ENCODE assay signal across 16 cellular contexts in genomic region chr4:141815646-141816045, GRCh38.
DNase-seq lines count a peak whose midpoint lies in the region; ATAC-seq and TF ChIP-seq lines count a peak whose summit lies in the region.
"Had no signal": no experiment of that assay in that cellular context is flagged by ENCODE, and none has a peak within 500 bp of the region (broad histone marks: within the 10 kb centered on the region; RNA-seq: fewer than 3 reads in every experiment).

No MANE protein-coding gene starts in this region.

- peaks cover 6% of the 10 kb centered on the region for H3K9me3 Mint-ChIP-seq in chondrocyte (ENCODE audit: low read depth)
- H3K9me3 Mint-ChIP-seq in activated CD8-positive, alpha-beta T cell treated with anti-CD3 and anti-CD28 coated beads for 36 hours, result no peaks in the 10 kb centered on the region
- H3K9me3 Mint-ChIP-seq: CD4-positive, alpha-beta T cell had no signal

- peak; percentile 82 for DNase-seq in NCI-H82 (lab: John Stamatoyannopoulos, UW)
- DNase-seq in chondrocyte (ENCODE audit: low spot score), result peak; percentile 24
- peak; percentile 24 for DNase-seq in myocyte (ENCODE audit: low read depth)
- no peak for DNase-seq in right cardiac atrium
- DNase-seq in activated CD8-positive, alpha-beta T cell treated with anti-CD3 and anti-CD28 coated beads for 36 hours, result no peak
- no peak for DNase-seq in NOMO-1 treated with dmso at 0.1 percent for 144 hours (lab: John Stamatoyannopoulos, UW; ENCODE audit: unreplicated experiment)
- DNase-seq: ACHN; Caco-2; CD4-positive, alpha-beta T cell; DMS153; DMS79; GDM1; H9; IMR-90 had no signal

- peaks cover 15% of the 10 kb centered on the region for H3K4me1 Mint-ChIP-seq in chondrocyte (ENCODE audit: low read depth)
- no peaks in the 10 kb centered on the region for H3K4me1 Mint-ChIP-seq in activated CD8-positive, alpha-beta T cell treated with anti-CD3 and anti-CD28 coated beads for 36 hours (ENCODE audit: low read depth)

- WGBS in right cardiac atrium, result 85% methylated on average over 3 of the region's 3 CpGs

- no peaks in the 10 kb centered on the region for H3K27me3 ChIP-seq in right cardiac atrium (ENCODE audit: control insufficient read depth, insufficient read depth)

- intact Hi-C loops in right cardiac atrium (cut with DNase I), result no loop called here
- intact Hi-C loops in activated CD8-positive, alpha-beta T cell treated with anti-CD3 and anti-CD28 coated beads for 36 hours (cut with micrococcal nuclease), result no loop called here

- H3K4me3 ChIP-seq in right cardiac atrium (ENCODE audit: low read length), result no peak overlapping the region

- no peak overlapping the region for H3K27ac ChIP-seq in right cardiac atrium (ENCODE audit: low read length)
- H3K27ac ChIP-seq: C4-2B had no signal

- no peak overlapping the region for H3K4me3 Mint-ChIP-seq in chondrocyte (ENCODE audit: unreplicated experiment)
- no peak overlapping the region for H3K4me3 Mint-ChIP-seq in activated CD8-positive, alpha-beta T cell treated with anti-CD3 and anti-CD28 coated beads for 36 hours
- H3K4me3 Mint-ChIP-seq: CD4-positive, alpha-beta T cell; H9 had no signal

- no peaks in the 10 kb centered on the region for H3K4me1 ChIP-seq in right cardiac atrium (ENCODE audit: control insufficient read depth, insufficient read depth, low read length)
- H3K4me1 ChIP-seq: Caco-2 had no signal

- CTCF ChIA-PET in activated CD8-positive, alpha-beta T cell treated with anti-CD3 and anti-CD28 coated beads for 36 hours (lab: Charles Lee), result no interaction called here

- POLR2A ChIA-PET in activated CD8-positive, alpha-beta T cell treated with anti-CD3 and anti-CD28 coated beads for 36 hours (lab: Charles Lee), result no interaction called here

- no peaks in the 10 kb centered on the region for H3K9me3 ChIP-seq in right cardiac atrium (ENCODE audit: control insufficient read depth, low read length)
- H3K9me3 ChIP-seq: Caco-2 had no signal

- no peak overlapping the region for H3K27ac Mint-ChIP-seq in chondrocyte (ENCODE audit: unreplicated experiment)
- no peak overlapping the region for H3K27ac Mint-ChIP-seq in activated CD8-positive, alpha-beta T cell treated with anti-CD3 and anti-CD28 coated beads for 36 hours
- H3K27ac Mint-ChIP-seq: CD4-positive, alpha-beta T cell; H9 had no signal

- H3K27me3 Mint-ChIP-seq in chondrocyte (ENCODE audit: low read depth), result peaks cover 22% of the 10 kb centered on the region
- H3K27me3 Mint-ChIP-seq in activated CD8-positive, alpha-beta T cell treated with anti-CD3 and anti-CD28 coated beads for 36 hours, result peaks cover 9% of the 10 kb centered on the region

- TF ChIP-seq CTCF in chondrocyte (IDR thresholded peaks at IDR 0.05), result no peak
- no peak for TF ChIP-seq CTCF in activated CD8-positive, alpha-beta T cell treated with anti-CD3 and anti-CD28 coated beads for 36 hours (IDR thresholded peaks at IDR 0.05)

- peaks cover 6% of the 10 kb centered on the region for H3K36me3 Mint-ChIP-seq in chondrocyte (ENCODE audit: low read depth)
- H3K36me3 Mint-ChIP-seq in activated CD8-positive, alpha-beta T cell treated with anti-CD3 and anti-CD28 coated beads for 36 hours (ENCODE audit: low read depth), result no peaks in the 10 kb centered on the region

- ATAC-seq in right cardiac atrium (no peak), GM19455 (IDR thresholded peaks at IDR 0.05; ENCODE audit: unreplicated experiment) (no peak)
- no peak for ATAC-seq in activated CD8-positive, alpha-beta T cell treated with anti-CD3 and anti-CD28 coated beads for 36 hours

Comparison
In these comparisons a context has a peak if more than half of its experiments do, and no peak if none do; other contexts are left out.
1. DNase-seq: peak in NCI-H82 (single experiment), chondrocyte (single experiment) and myocyte (single experiment); none in right cardiac atrium (0 of 3), activated CD8-positive, alpha-beta T cell treated with anti-CD3 and anti-CD28 coated beads for 36 hours (single experiment) and NOMO-1 treated with dmso at 0.1 percent for 144 hours (single experiment).